12 cellular contexts compared by ENCODE assay signal in genomic region chr12:78210894-78211302, GRCh38.
DNase-seq lines count a peak whose midpoint lies in the region; ATAC-seq and TF ChIP-seq lines count a peak whose summit lies in the region.
"Had no signal": no experiment of that assay in that cellular context is flagged by ENCODE, and none has a peak within 500 bp of the region (broad histone marks: within the 10 kb centered on the region; RNA-seq: fewer than 3 reads in every experiment).

No MANE protein-coding gene starts in this region.

- CTCF ChIA-PET in AG04449 (lab: Yijun Ruan, JAX) (interaction anchor here (1.1 kb wide), 1 partner anchor 16 kb away, joined by 3 read pairs; no protein-coding TSS in a partner anchor), HCT116 (lab: Charles Lee) (no interaction called here)

- H4K20me1 ChIP-seq in HCT116 (ENCODE audit: insufficient read depth): no peaks in the 10 kb centered on the region

- TF ChIP-seq RAD21 in HCT116 (IDR thresholded peaks at IDR 0.05; ENCODE audit: low read depth): no peak

- H3K4me3 ChIP-seq in AG04449 (ENCODE audit: low read depth, low read length) (no peak overlapping the region), HCT116 (replicated peaks in 1 of 2; ENCODE audit: low read depth in 1 of 2, low read length in 2 of 2) (no peak overlapping the region), SJCRH30 (no peak overlapping the region), left ventricle myocardium inferior (no peak overlapping the region), lower lobe of right lung (no peak overlapping the region)
- H3K4me3 ChIP-seq: ovary had no signal

- no peak overlapping the region for H3K9ac ChIP-seq in HCT116 (ENCODE audit: low read length)

- RAD21 ChIA-PET in HCT116 (lab: Charles Lee; ENCODE audit: low non-redundant PET in 1 of 2, low total read pairs in 2 of 2, uncharacterized antibody in 2 of 2, unreplicated experiment in 2 of 2): no interaction called here

- H3K9me2 ChIP-seq in HCT116 (ENCODE audit: insufficient read depth): peaks cover 3% of the 10 kb centered on the region; the same call in 1 of the 2 replicates

- H2AFZ ChIP-seq in HCT116 (ENCODE audit: low read depth, low read length, poor library complexity, severe bottlenecking): no peak overlapping the region

- no peak for TF ChIP-seq POLR2A in HCT116 (IDR thresholded peaks at IDR 0.05; ENCODE audit: borderline replicate concordance, extremely low read depth, insufficient read depth, insufficient read length)

- no peak overlapping the region for H3K4me2 ChIP-seq in HCT116 (ENCODE audit: low read length)

- ATAC-seq in HCT116 (no peak), lower lobe of right lung (no peak), HG03457 (IDR thresholded peaks at IDR 0.05; ENCODE audit: unreplicated experiment) (no peak)
- ATAC-seq: stimulated activated naive CD8-positive, alpha-beta T cell treated with anti-CD3 and anti-CD28 coated beads, Interleukin-15, Interleukin-2, amounts not matched to agents 100 U/mL and 50 U/mL, for 24 hours had no signal

- TF ChIP-seq CTCF in AG04449 (IDR thresholded peaks at IDR 0.05; ENCODE audit: insufficient read depth, low read length, missing control alignments) (no peak), HCT116 (IDR thresholded peaks at IDR 0.05 in 2 of 3, conservative IDR thresholded peaks at IDR 0.05 in 1 of 3; ENCODE audit: borderline replicate concordance in 1 of 3, insufficient read depth in 1 of 3, low read depth in 2 of 3, low read length in 2 of 3) (no peak), left ventricle myocardium inferior (IDR thresholded peaks at IDR 0.05; ENCODE audit: borderline replicate concordance) (no peak), lower lobe of right lung (IDR thresholded peaks at IDR 0.05) (no peak)

- H3K79me2 ChIP-seq in HCT116 (ENCODE audit: insufficient read depth, low read length): no peaks in the 10 kb centered on the region

- intact Hi-C loops in HCT116 (cut with micrococcal nuclease) (no loop called here), left ventricle myocardium inferior (cut with micrococcal nuclease) (no loop called here), lower lobe of right lung (cut with DNase I) (no loop called here)

- no peaks in the 10 kb centered on the region for H3K27me3 ChIP-seq in HCT116 (ENCODE audit: insufficient read depth, low read length)
- no peaks in the 10 kb centered on the region for H3K27me3 ChIP-seq in SJCRH30
- no peaks in the 10 kb centered on the region for H3K27me3 ChIP-seq in left ventricle myocardium inferior (ENCODE audit: low read depth)
- H3K27me3 ChIP-seq in lower lobe of right lung (ENCODE audit: low read depth): no peaks in the 10 kb centered on the region
- H3K27me3 ChIP-seq: ovary had no signal

- DNase-seq in AG04449 (ENCODE audit: low read depth, low spot score) (peak; percentile 66), HCT116 (ENCODE audit: low read depth, low spot score) (no peak), SJCRH30 (peak in 1 of 2 experiments; percentile 22), left ventricle myocardium inferior (no peak), lower lobe of right lung (no peak), RKO (ENCODE audit: low spot score) (no peak)
- no peak for DNase-seq in stimulated activated CD4-positive, alpha-beta T cell treated with anti-CD3 and anti-CD28 coated beads, Interleukin-12 subunit alpha, Interleukin-12 subunit beta, amount 100 ng/mL, for 4 hours
- DNase-seq: DND-41; ovary; SIG-M5; stimulated activated naive CD8-positive, alpha-beta T cell treated with anti-CD3 and anti-CD28 coated beads, Interleukin-15, Interleukin-2, amounts not matched to agents 100 U/mL and 50 U/mL, for 24 hours had no signal

- POLR2A ChIA-PET in AG04449 (lab: Yijun Ruan, JAX) (no interaction called here), HCT116 (lab: Charles Lee) (no interaction called here)

- no peak overlapping the region for H3K27ac ChIP-seq in HCT116 (ENCODE audit: low read depth, low read length)
- peak overlapping the region; percentile 10 for H3K27ac ChIP-seq in SJCRH30
- H3K27ac ChIP-seq in left ventricle myocardium inferior (replicated peaks): peak overlapping the region; percentile 65
- no peak overlapping the region for H3K27ac ChIP-seq in lower lobe of right lung
- H3K27ac ChIP-seq: ovary had no signal

- H3K36me3 ChIP-seq in HCT116 (ENCODE audit: control insufficient read depth in 1 of 2, insufficient read depth in 2 of 2, low read length in 2 of 2): no peaks in the 10 kb centered on the region
- no peaks in the 10 kb centered on the region for H3K36me3 ChIP-seq in SJCRH30
- H3K36me3 ChIP-seq in left ventricle myocardium inferior: no peaks in the 10 kb centered on the region
- H3K36me3 ChIP-seq in lower lobe of right lung: no peaks in the 10 kb centered on the region
- H3K36me3 ChIP-seq: ovary had no signal

- BruUV-seq in HCT116 (replicated peaks; lab: Mats Ljungman, UMichigan): no TSS peak

- H3K4me1 ChIP-seq in HCT116 (ENCODE audit: control insufficient read depth in 1 of 2, insufficient read depth in 2 of 2, low read length in 2 of 2) (peaks cover 3 to 4% of the 10 kb centered on the region in 2 experiments; a peak in 2 of 4 replicates), SJCRH30 (no peaks in the 10 kb centered on the region), left ventricle myocardium inferior (no peaks in the 10 kb centered on the region), lower lobe of right lung (no peaks in the 10 kb centered on the region)

- H3K9me3 ChIP-seq in HCT116 (ENCODE audit: control insufficient read depth in 1 of 2, insufficient read depth in 1 of 2, low read depth in 1 of 2, low read length in 2 of 2) (no peaks in the 10 kb centered on the region), SJCRH30 (replicated peaks) (no peaks in the 10 kb centered on the region), left ventricle myocardium inferior (replicated peaks) (no peaks in the 10 kb centered on the region), lower lobe of right lung (no peaks in the 10 kb centered on the region)
- H3K9me3 ChIP-seq: ovary had no signal

TF ChIP-seq in HCT116, 20 proteins besides CTCF, POLR2A, EP300 and RAD21:
- TF ChIP-seq ZNF274 (IDR thresholded peaks at IDR 0.05; ENCODE audit: low read depth, low read length) (no peak), MAX (IDR thresholded peaks at IDR 0.05) (no peak), CEBPB (IDR thresholded peaks at IDR 0.05; ENCODE audit: low read depth) (peak; percentile 45; the same call in 1 of the 2 replicates), ATF3 (IDR thresholded peaks at IDR 0.05) (no peak)

Comparison
In these comparisons a context has a peak if more than half of its experiments do, and no peak if none do; other contexts are left out.
1. H3K27ac ChIP-seq: peak in SJCRH30 (single experiment) and left ventricle myocardium inferior (single experiment); none in HCT116 (single experiment) and lower lobe of right lung (single experiment).